12 cellular contexts compared by ENCODE assay signal in genomic region chr2:238259085-238260020, GRCh38. TPM values are rescaled to one million over a fixed set of nuclear protein-coding genes. Genes with fewer than 3 reads are reported as not detected.
DNase-seq lines count a peak whose midpoint lies in the region; ATAC-seq, FAIRE-seq and TF ChIP-seq lines count a peak whose summit lies in the region.
"Had no signal": no experiment of that assay in that cellular context is flagged by ENCODE, and none has a peak within 500 bp of the region (broad histone marks: within the 10 kb centered on the region; RNA-seq: fewer than 3 reads in every experiment).

No MANE protein-coding gene starts in this region.

- TF ChIP-seq POLR2A in esophagus squamous epithelium (IDR thresholded peaks at IDR 0.05) = no peak

- no peaks in the 10 kb centered on the region for H3K79me2 ChIP-seq in keratinocyte (ENCODE audit: control insufficient read depth, insufficient read depth, low read length)

- H3K27ac ChIP-seq in AG04450 (ENCODE audit: low read depth, low read length) (no peak overlapping the region), RWPE2 (ENCODE audit: poor library complexity, severe bottlenecking) (no peak overlapping the region), keratinocyte (ENCODE audit: control insufficient read depth, insufficient read depth, low read length) (no peak overlapping the region), esophagus squamous epithelium (no peak overlapping the region)
- H3K27ac ChIP-seq: SJCRH30 had no signal

- H3K9ac ChIP-seq in keratinocyte (ENCODE audit: control insufficient read depth, extremely low read depth, insufficient read depth, low read length) = no peak overlapping the region

- no peak for DNase-seq in AG04450 (ENCODE audit: low read depth, low spot score)
- DNase-seq in GM10248 (ENCODE audit: extremely low spot score) = no peak
- no peak for DNase-seq in RWPE2 (ENCODE audit: low spot score)
- DNase-seq in keratinocyte (ENCODE audit: low read depth, low spot score) = no peak
- no peak for DNase-seq in NCI-H1105 (lab: John Stamatoyannopoulos, UW)
- DNase-seq in middle frontal gyrus (ENCODE audit: extremely low spot score, low spot score) = no peak
- DNase-seq in iPS-NIHi7 (ENCODE audit: extremely low spot score) = no peak
- no peak for DNase-seq in esophagus squamous epithelium (lab: John Stamatoyannopoulos, UW)
- DNase-seq: activated gamma-delta T cell, SJCRH30, thyroid gland had no signal

- H3K9me1 ChIP-seq in keratinocyte (ENCODE audit: control insufficient read depth, extremely low read depth, insufficient read depth, low read length) = no peaks in the 10 kb centered on the region

- dilution Hi-C loops in keratinocyte (cut with MboI; ENCODE audit: extremely low pct_ligation_motif_present, low sequenced_read_pairs) = no loop called here

- H3K27me3 ChIP-seq in AG04450 (ENCODE audit: control insufficient read depth, insufficient read depth, low read length) = no peaks in the 10 kb centered on the region
- no peaks in the 10 kb centered on the region for H3K27me3 ChIP-seq in RWPE2 (ENCODE audit: insufficient read depth, poor library complexity, severe bottlenecking)
- H3K27me3 ChIP-seq in keratinocyte (ENCODE audit: control insufficient read depth, extremely low read depth, insufficient read depth, low read length) = no peaks in the 10 kb centered on the region
- H3K27me3 ChIP-seq in esophagus squamous epithelium = no peaks in the 10 kb centered on the region
- H3K27me3 ChIP-seq: SJCRH30, thyroid gland had no signal

- CTCF ChIA-PET in AG04450 (lab: Charles Lee) = interaction anchor here (0.5 to 1.0 kb wide), 3 partner anchors 312 to 747 kb away, joined by 4 to 6 read pairs (median 5); no protein-coding TSS in a partner anchor
- CTCF ChIA-PET in GM10248 (lab: Yijun Ruan, JAX) = interaction anchor here (1.5 kb wide), 1 partner anchor 401 kb away, joined by 5 read pairs; no protein-coding TSS in a partner anchor

- POLR2A ChIA-PET in AG04450 (lab: Yijun Ruan, JAX) = interaction anchor here (0.7 kb wide), 1 partner anchor 199 kb away, joined by 4 read pairs; the partner anchor contains the start of gene SCLY
- POLR2A ChIA-PET in GM10248 (lab: Yijun Ruan, JAX) = no interaction called here

- H3K4me1 ChIP-seq in RWPE2 (ENCODE audit: insufficient read depth, poor library complexity, severe bottlenecking) = no peaks in the 10 kb centered on the region
- H3K4me1 ChIP-seq in keratinocyte (ENCODE audit: control insufficient read depth, extremely low read depth, insufficient read depth, low read length) = no peaks in the 10 kb centered on the region
- peaks cover 11 to 32% (median 18%) of the 10 kb centered on the region in 3 donors for H3K4me1 ChIP-seq in esophagus squamous epithelium

- no peaks in the 10 kb centered on the region for H3K9me3 ChIP-seq in AG04450 (ENCODE audit: control insufficient read depth, insufficient read depth, low read length)
- H3K9me3 ChIP-seq in RWPE2 (ENCODE audit: severe bottlenecking) = no peaks in the 10 kb centered on the region
- no peaks in the 10 kb centered on the region for H3K9me3 ChIP-seq in keratinocyte (ENCODE audit: control insufficient read depth, low read depth, low read length)
- H3K9me3 ChIP-seq in esophagus squamous epithelium = no peaks in the 10 kb centered on the region
- H3K9me3 ChIP-seq: SJCRH30, thyroid gland had no signal

- H3K4me3 ChIP-seq in AG04450 (ENCODE audit: low read depth, low read length) (no peak overlapping the region), RWPE2 (ENCODE audit: severe bottlenecking) (no peak overlapping the region), keratinocyte (ENCODE audit: control insufficient read depth in 2 of 3, extremely low read depth in 1 of 3, insufficient read depth in 2 of 3, low read depth in 1 of 3, low read length in 3 of 3) (no peak overlapping the region), esophagus squamous epithelium (no peak overlapping the region)
- H3K4me3 ChIP-seq: SJCRH30, thyroid gland had no signal

- WGBS in esophagus squamous epithelium, 2 donors = 83% methylated on average over 10 to 11 of the region's 20 CpGs

- H3K36me3 ChIP-seq in RWPE2 (ENCODE audit: low read depth) (peaks cover 57% of the 10 kb centered on the region), keratinocyte (ENCODE audit: control insufficient read depth in 2 of 2, extremely low read depth in 1 of 2, insufficient read depth in 2 of 2, low read length in 2 of 2) (peaks cover under 1 to 30% of the 10 kb centered on the region in 2 experiments), esophagus squamous epithelium (peaks cover 23 to 92% (median 43%) of the 10 kb centered on the region in 3 donors)

- intact Hi-C loops in esophagus squamous epithelium (cut with DNase I) = no loop called here

- H4K20me1 ChIP-seq in keratinocyte (ENCODE audit: control insufficient read depth, extremely low read depth, insufficient read depth, low read length) = no peaks in the 10 kb centered on the region

- no peak overlapping the region for H3K4me2 ChIP-seq in keratinocyte (ENCODE audit: control insufficient read depth, extremely low read depth, insufficient read depth, low read depth, low read length)

- peak; percentile 26; the same call in 1 of the 2 replicates for TF ChIP-seq CTCF in AG04450 (IDR thresholded peaks at IDR 0.05; ENCODE audit: low read depth, low read length)
- TF ChIP-seq CTCF in GM10248 (IDR thresholded peaks at IDR 0.05; ENCODE audit: control extremely low read depth, extremely low read depth, low read depth, missing control alignments) = peak; percentile 20
- TF ChIP-seq CTCF in RWPE2 (IDR thresholded peaks at IDR 0.05; ENCODE audit: poor library complexity, severe bottlenecking) = peak; percentile 9
- peak in 2 of 3 experiments; percentile 13 to 16 for TF ChIP-seq CTCF in keratinocyte (optimal IDR thresholded peaks at IDR 0.05 in 1 of 3, IDR thresholded peaks at IDR 0.05 in 1 of 3, conservative IDR thresholded peaks at IDR 0.05 in 1 of 3; ENCODE audit: extremely low read depth in 1 of 3, insufficient read depth in 2 of 3, low read length in 3 of 3)
- TF ChIP-seq CTCF in esophagus squamous epithelium (IDR thresholded peaks at IDR 0.05) = no peak

- peak; percentile 30; the same call in 1 of the 3 replicates for ATAC-seq in RWPE2 (ENCODE audit: low read depth)
- ATAC-seq: activated CD4-positive, CD25-positive, alpha-beta regulatory T cell treated with anti-CD3 and anti-CD28 coated beads, Interleukin-2, amount 50 U/mL, for 24 hours had no signal

- no peak for FAIRE-seq in keratinocyte (lab: Jason Lieb, UNC)

- H2AFZ ChIP-seq in keratinocyte (ENCODE audit: control insufficient read depth, low read length) = no peak overlapping the region

RNA-seq across cellular contexts. Expression of gene HES6, which starts 19.5 kb away (rescaled TPM):
- polyA plus RNA-seq in AG04450 (2011; rRNA removed) = 2.9 and 3.9 TPM in 2 replicates
- 0.26 and 1.1 TPM in 2 replicates for polyA minus RNA-seq in AG04450 (2011; rRNA and poly(A)+ RNA removed)
- polyA plus RNA-seq in keratinocyte = 0.76 to 0.80 TPM (median 0.77 TPM) in 3 replicates
- 0.49 TPM for polyA plus RNA-seq in keratinocyte (2011; ENCODE audit: low read depth)
- 0.23 and 0.66 TPM in 2 replicates for polyA plus RNA-seq in keratinocyte (2011; cell fraction: cytosol; rRNA removed)
- 0.90 and 1.2 TPM in 2 replicates for polyA plus RNA-seq in keratinocyte (2011; cell fraction: nucleus; rRNA removed)
- 1.3 and 1.7 TPM in 2 replicates for polyA plus RNA-seq in keratinocyte (2012; ENCODE audit: low replicate concordance)
- polyA minus RNA-seq in keratinocyte = 0.26 to 0.89 TPM in 2 of 3 replicates, not detected in the other
- polyA minus RNA-seq in keratinocyte (2011; cell fraction: cytosol; rRNA and poly(A)+ RNA removed) = not detected
- not detected in 2 replicates for polyA minus RNA-seq in keratinocyte (2011; cell fraction: nucleus; rRNA and poly(A)+ RNA removed)
- total RNA-seq in esophagus squamous epithelium = 1 to 10 TPM; 3.1 to 5.1 (median 4.2) TPM

RNA-seq across cellular contexts. Expression of gene PER2, which starts 29.1 kb away (rescaled TPM):
- polyA plus RNA-seq in AG04450 (2011; rRNA removed) (1.7 and 1.9 TPM in 2 replicates), keratinocyte (0.68 to 2.0 TPM (median 1.6 TPM) in 3 replicates)
- 8.0 and 8.9 TPM in 2 replicates for polyA minus RNA-seq in AG04450 (2011; rRNA and poly(A)+ RNA removed)
- 3.1 TPM for polyA plus RNA-seq in keratinocyte (2011; ENCODE audit: low read depth)
- 0.69 and 0.90 TPM in 2 replicates for polyA plus RNA-seq in keratinocyte (2011; cell fraction: cytosol; rRNA removed)
- 4.1 and 5.4 TPM in 2 replicates for polyA plus RNA-seq in keratinocyte (2011; cell fraction: nucleus; rRNA removed)
- polyA plus RNA-seq in keratinocyte (2012; ENCODE audit: low replicate concordance) = 1.9 and 2.4 TPM in 2 replicates
- 2.6 to 6.8 TPM (median 3.8 TPM) in 3 replicates for polyA minus RNA-seq in keratinocyte
- 0.96 TPM for polyA minus RNA-seq in keratinocyte (2011; cell fraction: cytosol; rRNA and poly(A)+ RNA removed)
- polyA minus RNA-seq in keratinocyte (2011; cell fraction: nucleus; rRNA and poly(A)+ RNA removed) = 3.4 and 8.0 TPM in 2 replicates
- total RNA-seq in esophagus squamous epithelium = 10 to 100 TPM in 2 of 4 donors, 1 to 10 TPM in 2; 6.2 to 28.0 (median 12.0) TPM

RNA-seq across cellular contexts. Expression of gene ILKAP, which starts 55.9 kb away (rescaled TPM):
- 29.4 and 34.9 TPM in 2 replicates for polyA plus RNA-seq in AG04450 (2011; rRNA removed)
- polyA minus RNA-seq in AG04450 (2011; rRNA and poly(A)+ RNA removed) = 21.9 and 23.3 TPM in 2 replicates
- 30.6 to 39.1 TPM (median 37.5 TPM) in 3 replicates for polyA plus RNA-seq in keratinocyte
- polyA plus RNA-seq in keratinocyte (2011; ENCODE audit: low read depth) = 18.1 TPM
- 22.5 and 23.0 TPM in 2 replicates for polyA plus RNA-seq in keratinocyte (2011; cell fraction: cytosol; rRNA removed)
- polyA plus RNA-seq in keratinocyte (2011; cell fraction: nucleus; rRNA removed) = 56.4 and 62.5 TPM in 2 replicates
- 27.6 and 34.0 TPM in 2 replicates for polyA plus RNA-seq in keratinocyte (2012; ENCODE audit: low replicate concordance)
- polyA minus RNA-seq in keratinocyte = 13.5 to 31.6 TPM (median 18.7 TPM) in 3 replicates
- polyA minus RNA-seq in keratinocyte (2011; cell fraction: cytosol; rRNA and poly(A)+ RNA removed) = 10.6 TPM
- polyA minus RNA-seq in keratinocyte (2011; cell fraction: nucleus; rRNA and poly(A)+ RNA removed) = 15.0 and 22.2 TPM in 2 replicates
- total RNA-seq in esophagus squamous epithelium = 10 to 100 TPM; 13.3 to 38.3 (median 20.7) TPM

Comparison
In these comparisons a context has a peak if more than half of its experiments do, and no peak if none do; other contexts are left out.
1. CTCF ChIP-seq: peak in AG04450 (single experiment), GM10248 (single experiment), RWPE2 (single experiment) and keratinocyte (2 of 3); none in esophagus squamous epithelium (0 of 6).